In genomic region chr2:12716250-12717190, GRCh38 we compare ENCODE assay signal across 8 cellular contexts. TPM values are rescaled to one million over a fixed set of nuclear protein-coding genes. Genes with fewer than 3 reads are reported as not detected.
DNase-seq lines count a peak whose midpoint lies in the region; ATAC-seq and TF ChIP-seq lines count a peak whose summit lies in the region.

Gene TRIB2, plus strand, starts transcription at chr2:12716936. Its CDS starts 1,372 bp downstream, at chr2:12718308.

- no peaks in the 10 kb centered on the region for H3K36me3 ChIP-seq in CD4-positive, alpha-beta memory T cell (ENCODE audit: insufficient read depth, low read length)
- H3K36me3 ChIP-seq in HUES64 (ENCODE audit: insufficient read depth, low read length): no peaks in the 10 kb centered on the region; the same call in 1 of the 2 replicates
- no peaks in the 10 kb centered on the region for H3K36me3 ChIP-seq in PC-3 (ENCODE audit: low read depth, low read length)
- no peaks in the 10 kb centered on the region for H3K36me3 ChIP-seq in mucosa of descending colon (ENCODE audit: low read depth)

- peaks cover 0 to 2% (median 0%) of the 10 kb centered on the region in 8 donors for H3K9me3 Mint-ChIP-seq in CD4-positive, alpha-beta memory T cell

- peak within 1 kb of the TSS; percentile 84 for H3K27ac ChIP-seq in CD4-positive, alpha-beta memory T cell (ENCODE audit: low read depth, low read length)
- peak within 1 kb of the TSS; percentile 60 for H3K27ac ChIP-seq in HUES64 (ENCODE audit: low read depth, low read length)
- peak within 1 kb of the TSS; percentile 99 for H3K27ac ChIP-seq in PC-3 (ENCODE audit: low read length)
- peak within 1 kb of the TSS; percentile 81 for H3K27ac ChIP-seq in epithelial cell of prostate

- peak within 1 kb of the TSS; percentile 78 to 96 for H3K4me3 ChIP-seq in CD4-positive, alpha-beta memory T cell (ENCODE audit: low read length in 2 of 2)
- H3K4me3 ChIP-seq in HUES64 (ENCODE audit: low read length): peak within 1 kb of the TSS; percentile 95
- H3K4me3 ChIP-seq in PC-3 (ENCODE audit: low read length): peak within 1 kb of the TSS; percentile 95
- peak within 1 kb of the TSS; percentile 26 for H3K4me3 ChIP-seq in mucosa of descending colon

- H3F3A ChIP-seq in PC-3 (ENCODE audit: low read length, unreplicated experiment): peaks cover 10% of the 10 kb centered on the region

- POLR2A ChIA-PET in CD4-positive, alpha-beta memory T cell (lab: Charles Lee; ENCODE audit: partially characterized antibody): interaction anchor here (0.5 to 5.0 kb wide), 62 partner anchors 8 to 962 kb away, joined by 3 to 105 read pairs (median 6); no protein-coding TSS in a partner anchor
- POLR2A ChIA-PET in PC-3 (lab: Charles Lee; ENCODE audit: unreplicated experiment): interaction anchor here (0.5 to 2.0 kb wide), 10 partner anchors 14 to 909 kb away, joined by 3 to 22 read pairs (median 4); no protein-coding TSS in a partner anchor

- H3K9ac ChIP-seq in HUES64 (ENCODE audit: low read depth, low read length) (peak within 1 kb of the TSS; percentile 94), PC-3 (ENCODE audit: low read length) (peak within 1 kb of the TSS; percentile 95)

- peaks cover 0 to 2% of the 10 kb centered on the region in 2 donors for H3K27me3 Mint-ChIP-seq in CD4-positive, alpha-beta memory T cell

- peaks cover 24% of the 10 kb centered on the region for H4K20me1 ChIP-seq in PC-3 (ENCODE audit: low read length)

- peaks cover 47% of the 10 kb centered on the region for H3K79me2 ChIP-seq in PC-3 (ENCODE audit: low read length)

- peak within 1 kb of the TSS; percentile 93 to 99 (median 96) for H3K27ac Mint-ChIP-seq in CD4-positive, alpha-beta memory T cell

- H3K4me1 Mint-ChIP-seq in CD4-positive, alpha-beta memory T cell: peaks cover 28 to 83% (median 43%) of the 10 kb centered on the region in 4 donors

- intact Hi-C loops in CD4-positive, alpha-beta memory T cell (cut with micrococcal nuclease): loop anchor here (1.0 to 10.0 kb wide), 17 partner anchors 110 to 1902 kb away; partner anchors contain the start of gene PDIA6
- intact Hi-C loops in PC-3 (cut with micrococcal nuclease): loop anchor here (1.0 to 5.0 kb wide), 11 partner anchors 32 to 886 kb away; no protein-coding TSS in a partner anchor
- intact Hi-C loops in mucosa of descending colon (cut with DNase I, micrococcal nuclease): loop anchor here in 1 of 2 donors (10.0 kb wide), 1 partner anchor 852 kb away; no protein-coding TSS in a partner anchor

- peaks cover 39% of the 10 kb centered on the region for H3K4me1 ChIP-seq in CD4-positive, alpha-beta memory T cell (ENCODE audit: insufficient read depth, low read length)
- peaks cover 35% of the 10 kb centered on the region for H3K4me1 ChIP-seq in HUES64 (ENCODE audit: insufficient read depth, low read length)
- peaks cover 34% of the 10 kb centered on the region for H3K4me1 ChIP-seq in PC-3 (ENCODE audit: insufficient read depth, low read length)
- peaks cover 2% of the 10 kb centered on the region for H3K4me1 ChIP-seq in mucosa of descending colon (ENCODE audit: low read depth)

- DNase-seq in CD4-positive, alpha-beta memory T cell: peak; percentile 87 to 92 (median 89)
- DNase-seq in PC-3 (peak; percentile 82), activated T-cell treated with anti-CD3 and anti-CD28 coated beads for 48 hours (ENCODE audit: low read depth) (peak; percentile 83), epithelial cell of prostate (ENCODE audit: low read depth, low spot score) (peak; percentile 43), mucosa of descending colon (peak; percentile 79 to 91 (median 86))
- DNase-seq in stimulated activated CD8-positive, alpha-beta memory T cell treated with anti-CD3 and anti-CD28 coated beads, Interleukin-4, amount 100 ng/mL, for 1 hour (ENCODE audit: low read depth in 2 of 2, low spot score in 1 of 2): peak; percentile 78 to 87

- H3K9me2 ChIP-seq in PC-3 (replicated peaks; ENCODE audit: low read length): no peaks in the 10 kb centered on the region

- TF ChIP-seq CTCF in PC-3 (conservative IDR thresholded peaks at IDR 0.05; ENCODE audit: low read depth, low read length) (peak; percentile 34; the same call in 1 of the 2 replicates), mucosa of descending colon (IDR thresholded peaks at IDR 0.05) (no peak)

- peak within 1 kb of the TSS; percentile 98 to 100 (median 99) for H3K4me3 Mint-ChIP-seq in CD4-positive, alpha-beta memory T cell

- no TSS peak for BruUV-seq in PC-3 (replicated peaks; lab: Mats Ljungman, UMichigan)

- under 1% methylated on average over 79 of the region's 90 CpGs for WGBS in HUES64

- ATAC-seq in GM21367 (IDR thresholded peaks at IDR 0.05; ENCODE audit: unreplicated experiment): peak; percentile 74
- ATAC-seq in PC-3: peak; percentile 53
- peak; percentile 83 for ATAC-seq in mucosa of descending colon

- H3K27me3 ChIP-seq in CD4-positive, alpha-beta memory T cell (ENCODE audit: insufficient read depth, low read length): no peaks in the 10 kb centered on the region
- H3K27me3 ChIP-seq in HUES64 (ENCODE audit: insufficient read depth, low read length) (peaks cover 11% of the 10 kb centered on the region), PC-3 (ENCODE audit: low read length) (no peaks in the 10 kb centered on the region)

- peak within 1 kb of the TSS; percentile 72 for H2AFZ ChIP-seq in PC-3 (ENCODE audit: low read length)

- H3K36me3 Mint-ChIP-seq in CD4-positive, alpha-beta memory T cell: peaks cover 3 to 46% of the 10 kb centered on the region in 2 donors

- H3K4me2 ChIP-seq in PC-3 (ENCODE audit: low read length): peak within 1 kb of the TSS; percentile 87

- CTCF ChIA-PET in CD4-positive, alpha-beta memory T cell (lab: Charles Lee; ENCODE audit: partially characterized antibody): interaction anchor here (0.7 to 9.8 kb wide), 81 partner anchors 8 to 937 kb away, joined by 3 to 237 read pairs (median 6); no protein-coding TSS in a partner anchor
- CTCF ChIA-PET in PC-3 (lab: Charles Lee): interaction anchor here (0.6 to 3.2 kb wide), 17 partner anchors 12 to 887 kb away, joined by 3 to 18 read pairs (median 6); no protein-coding TSS in a partner anchor

- H3K9me3 ChIP-seq in CD4-positive, alpha-beta memory T cell (ENCODE audit: control insufficient read depth in 1 of 2, low read length in 2 of 2): no peaks in the 10 kb centered on the region
- H3K9me3 ChIP-seq in HUES64 (ENCODE audit: insufficient read depth, low read depth, low read length) (no peaks in the 10 kb centered on the region), PC-3 (ENCODE audit: low read length) (no peaks in the 10 kb centered on the region), mucosa of descending colon (no peaks in the 10 kb centered on the region)

RNA-seq across cellular contexts. Expression of gene TRIB2, which starts in this region (rescaled TPM):
- 100 to 1,000 TPM; 123 to 126 TPM for total RNA-seq in CD4-positive, alpha-beta memory T cell
- polyA plus RNA-seq in CD4-positive, alpha-beta memory T cell: 10 to 100 TPM; 73.8 to 79.0 TPM
- 54.8 TPM for polyA plus RNA-seq in HUES64 (2013, experiment 1 of 2)
- 66.3 TPM for polyA plus RNA-seq in HUES64 (2013, experiment 2 of 2)
- total RNA-seq in PC-3 (2014; rRNA removed) (35.2 and 51.8 TPM in 2 replicates), mucosa of descending colon (10 to 100 TPM in 1 of 3 donors, 1 to 10 TPM in 2; 4.9 to 28.3 (median 6.8) TPM)

Comparison
In these comparisons a context has a peak if more than half of its experiments do, and no peak if none do; other contexts are left out.
1. Peak in every context shown above with its lines: DNase-seq, ATAC-seq, H3K4me3 ChIP-seq and H3K27ac ChIP-seq.
2. H3K4me3 ChIP-seq: peak in every context shown above with its lines; median percentile 95 in HUES64; 95 in PC-3; 87 in CD4-positive, alpha-beta memory T cell; 26 in mucosa of descending colon.